10 cellular contexts compared by ENCODE assay signal in the genomic region with DNA sequence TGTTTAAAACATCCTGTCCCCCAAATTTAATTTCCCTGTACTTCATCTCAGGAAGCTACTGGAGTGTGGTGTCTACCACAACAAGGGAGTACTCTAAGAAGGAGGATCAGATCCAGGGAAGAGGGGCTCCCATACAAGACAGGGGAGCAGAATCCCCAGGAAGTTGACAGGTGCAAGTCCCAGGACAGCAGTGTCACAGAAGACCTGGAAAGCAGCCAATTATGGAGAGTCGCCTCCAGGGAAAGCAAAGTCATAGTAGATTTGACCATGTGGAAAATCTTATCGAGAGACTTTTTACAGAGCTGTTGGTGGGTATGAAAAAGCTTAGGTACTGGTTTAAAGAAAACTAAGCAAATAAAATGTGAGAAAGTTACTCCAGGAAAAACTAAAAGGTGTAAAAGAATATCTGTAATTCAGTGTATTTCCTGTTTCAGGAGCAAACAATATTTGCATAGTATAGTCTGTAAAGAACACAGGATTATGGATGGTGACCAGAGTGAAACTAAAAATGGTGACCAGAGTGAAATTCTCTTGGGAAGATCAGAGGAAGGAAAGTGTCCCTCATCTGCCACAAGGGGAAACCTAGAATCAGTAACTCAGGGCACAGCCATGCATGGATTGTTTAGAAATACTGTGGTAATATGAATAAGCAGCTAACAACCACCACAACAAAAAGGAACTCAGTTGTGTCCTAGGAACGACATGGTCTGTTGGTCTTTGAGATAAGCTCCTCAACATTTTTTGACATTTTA.
DNase-seq lines count a peak whose midpoint lies in the region; ATAC-seq and TF ChIP-seq lines count a peak whose summit lies in the region.
"Had no signal": no experiment of that assay in that cellular context is flagged by ENCODE, and none has a peak within 500 bp of the region (broad histone marks: within the 10 kb centered on the region; RNA-seq: fewer than 3 reads in every experiment).

No MANE protein-coding gene starts in this region.

- H3K4me3 ChIP-seq in choroid plexus epithelial cell (ENCODE audit: low read depth, low read length): no peak overlapping the region
- H3K4me3 ChIP-seq in coronary artery: no peak overlapping the region
- H3K4me3 ChIP-seq: adrenal gland had no signal

- DNase-seq in AG08396 (ENCODE audit: low spot score): peak; percentile 67
- peak; percentile 11 to 32 for DNase-seq in Kasumi-1 (lab: John Stamatoyannopoulos, UW)
- no peak for DNase-seq in choroid plexus epithelial cell (ENCODE audit: low read depth)
- DNase-seq in coronary artery (ENCODE audit: low spot score): no peak
- no peak for DNase-seq in dedifferentiated amniotic fluid mesenchymal stem cell (ENCODE audit: extremely low spot score)
- no peak for DNase-seq in NCI-H128 (lab: John Stamatoyannopoulos, UW; ENCODE audit: unreplicated experiment)

- H3K27ac ChIP-seq in coronary artery: no peak overlapping the region
- H3K27ac ChIP-seq: adrenal gland, HL-60 had no signal

- ATAC-seq in GM19043 (IDR thresholded peaks at IDR 0.05; ENCODE audit: low read depth, unreplicated experiment) (peak; percentile 47), HG03045 (IDR thresholded peaks at IDR 0.05; ENCODE audit: unreplicated experiment) (no peak)

- TF ChIP-seq CTCF in choroid plexus epithelial cell (conservative IDR thresholded peaks at IDR 0.05; ENCODE audit: low read depth, low read length) (peak; percentile 18), coronary artery (IDR thresholded peaks at IDR 0.05) (no peak)

Comparison
In these comparisons a context has a peak if more than half of its experiments do, and no peak if none do; other contexts are left out.
1. DNase-seq: peak in AG08396 (single experiment) and Kasumi-1 (2 of 2); none in choroid plexus epithelial cell (single experiment), coronary artery (single experiment), dedifferentiated amniotic fluid mesenchymal stem cell (single experiment) and NCI-H128 (single experiment).